9 cellular contexts compared by ENCODE assay signal in genomic region chr11:62552465-62552782, GRCh38. TPM values are rescaled to one million over a fixed set of nuclear protein-coding genes. Genes with fewer than 3 reads are reported as not detected.
DNase-seq lines count a peak whose midpoint lies in the region; ATAC-seq and TF ChIP-seq lines count a peak whose summit lies in the region.
"Had no signal": no experiment of that assay in that cellular context is flagged by ENCODE, and none has a peak within 500 bp of the region (broad histone marks: within the 10 kb centered on the region; RNA-seq: fewer than 3 reads in every experiment).

No MANE protein-coding gene starts in this region.

- 35% methylated on average over 4 of the region's 4 CpGs for WGBS in mesenchymal stem cell

- no peak for TF ChIP-seq CTCF in brain microvascular endothelial cell (IDR thresholded peaks at IDR 0.05; ENCODE audit: low read depth, low read length, missing control alignments)

- no peak overlapping the region for H2BK5ac ChIP-seq in mesenchymal stem cell (ENCODE audit: low read depth, low read length, poor library complexity, severe bottlenecking)

- no peak overlapping the region for H3K23ac ChIP-seq in mesenchymal stem cell (ENCODE audit: low read length in 2 of 2)

- H3K27me3 ChIP-seq in brain microvascular endothelial cell (replicated peaks) (no peaks in the 10 kb centered on the region), mesenchymal stem cell (ENCODE audit: control insufficient read depth in 1 of 2, insufficient read depth in 1 of 2, low read length in 2 of 2) (no peaks in the 10 kb centered on the region)

- H3K9ac ChIP-seq in mesenchymal stem cell (ENCODE audit: low read length): peak overlapping the region; percentile 95

- intact Hi-C loops in left cardiac atrium (cut with DNase I): no loop called here
- intact Hi-C loops in cardiac septum (cut with DNase I): no loop called here

- peak overlapping the region; percentile 31 for H3K4me2 ChIP-seq in mesenchymal stem cell (ENCODE audit: low read length, poor library complexity, severe bottlenecking)

- no peak overlapping the region for H3K14ac ChIP-seq in mesenchymal stem cell (ENCODE audit: low read length in 2 of 2)

- H2BK12ac ChIP-seq in mesenchymal stem cell (ENCODE audit: low read length in 2 of 2): no peak overlapping the region

- H4K8ac ChIP-seq in mesenchymal stem cell (ENCODE audit: low read length): no peak overlapping the region

- H3K4ac ChIP-seq in mesenchymal stem cell (ENCODE audit: low read depth in 1 of 2, low read length in 2 of 2): peak overlapping the region in 1 of 2 experiments; percentile 44

- H3K79me1 ChIP-seq in mesenchymal stem cell (replicated peaks; ENCODE audit: low read length, poor library complexity, severe bottlenecking): peaks cover 13% of the 10 kb centered on the region

- H2BK15ac ChIP-seq in mesenchymal stem cell (ENCODE audit: low read depth, poor library complexity, severe bottlenecking): no peak overlapping the region

- H3K4me3 ChIP-seq in brain microvascular endothelial cell (ENCODE audit: low read depth, low read length) (no peak overlapping the region), mesenchymal stem cell (ENCODE audit: insufficient read depth in 1 of 2, low read depth in 1 of 2, low read length in 2 of 2) (peak overlapping the region in 1 of 2 experiments; percentile 77)

- peak overlapping the region; percentile 61 for H2AK5ac ChIP-seq in mesenchymal stem cell (ENCODE audit: low read length, severe bottlenecking)

- H2BK120ac ChIP-seq in mesenchymal stem cell (ENCODE audit: low read depth, low read length): no peak overlapping the region

- H3K36me3 ChIP-seq in brain microvascular endothelial cell (replicated peaks) (peaks cover 7% of the 10 kb centered on the region), mesenchymal stem cell (ENCODE audit: control insufficient read depth in 1 of 2, insufficient read depth in 2 of 2, low read depth in 1 of 2, low read length in 2 of 2) (peaks cover 3 to 8% of the 10 kb centered on the region in 2 experiments)

- peaks cover 61% of the 10 kb centered on the region for H3K4me1 ChIP-seq in mesenchymal stem cell (ENCODE audit: control insufficient read depth, insufficient read depth, low read depth, low read length)

- no peaks in the 10 kb centered on the region for H3K9me3 ChIP-seq in mesenchymal stem cell (ENCODE audit: control insufficient read depth, low read length)
- H3K9me3 ChIP-seq: neutrophil had no signal

- no peak overlapping the region for H2AFZ ChIP-seq in mesenchymal stem cell (ENCODE audit: low read depth, low read length)

- peak overlapping the region; percentile 86 for H3K27ac ChIP-seq in brain microvascular endothelial cell
- H3K27ac ChIP-seq in mesenchymal stem cell (ENCODE audit: low read length, poor library complexity, severe bottlenecking): peak overlapping the region; percentile 92
- H3K27ac ChIP-seq: neutrophil had no signal

- peak; percentile 24 for DNase-seq in left cardiac atrium
- DNase-seq in cardiac septum (ENCODE audit: low spot score): no peak
- DNase-seq in brain microvascular endothelial cell: no peak
- DNase-seq in mesenchymal stem cell: peak; percentile 76
- DNase-seq in KBM-7: no peak
- no peak for DNase-seq in NCI-H226

- no peak for ATAC-seq in left cardiac atrium
- ATAC-seq in HG02970 (IDR thresholded peaks at IDR 0.05; ENCODE audit: low FRiP score, unreplicated experiment): no peak
- no peak for ATAC-seq in GM21381 (IDR thresholded peaks at IDR 0.05; ENCODE audit: unreplicated experiment)

- no peak overlapping the region for H3K18ac ChIP-seq in mesenchymal stem cell (ENCODE audit: low read depth in 1 of 2, low read length in 2 of 2)

- in situ Hi-C loops in brain microvascular endothelial cell (cut with HindIII; ENCODE audit: low pct_ligation_motif_present, low sequenced_read_pairs) (loop anchor here (25.0 kb wide), 1 partner anchor 165 kb away; no protein-coding TSS in a partner anchor), KBM-7 (cut with MboI; ENCODE audit: low pct_unique_long_range_greater_than_20kb, low sequenced_read_pairs) (no loop called here)

- peak overlapping the region; percentile 18 for H4K91ac ChIP-seq in mesenchymal stem cell (ENCODE audit: low read length)

RNA-seq across cellular contexts. Expression of gene AHNAK, which starts 5.8 kb away (rescaled TPM):
- 100 to 1,000 TPM; 329 to 404 TPM for total RNA-seq in left cardiac atrium
- 485 TPM for total RNA-seq in cardiac septum
- polyA plus RNA-seq in mesenchymal stem cell (2013, experiment 1 of 2): 71.8 TPM
- 65.2 TPM for polyA plus RNA-seq in mesenchymal stem cell (2013, experiment 2 of 2)

RNA-seq across cellular contexts. Expression of gene EEF1G, which starts 21.3 kb away (rescaled TPM):
- 100 to 1,000 TPM; 833 to 894 TPM for total RNA-seq in left cardiac atrium
- 735 TPM for total RNA-seq in cardiac septum
- polyA plus RNA-seq in mesenchymal stem cell (2013, experiment 1 of 2): 1,160 TPM
- 1,130 TPM for polyA plus RNA-seq in mesenchymal stem cell (2013, experiment 2 of 2)

RNA-seq across cellular contexts. Expression of gene TUT1, which starts 38.9 kb away (rescaled TPM):
- total RNA-seq in left cardiac atrium (10 to 100 TPM in 1 of 2 donors, 1 to 10 TPM in 1; 9.6 to 11.5 TPM), cardiac septum (11.7 TPM)
- polyA plus RNA-seq in mesenchymal stem cell (2013, experiment 1 of 2): 6.3 TPM
- polyA plus RNA-seq in mesenchymal stem cell (2013, experiment 2 of 2): 6.5 TPM

RNA-seq across cellular contexts. Expression of gene MTA2, which starts 49.2 kb away (rescaled TPM):
- total RNA-seq in left cardiac atrium: 10 to 100 TPM; 38.1 to 60.6 TPM
- 36.8 TPM for total RNA-seq in cardiac septum
- polyA plus RNA-seq in mesenchymal stem cell (2013, experiment 1 of 2): 50.7 TPM
- 50.7 TPM for polyA plus RNA-seq in mesenchymal stem cell (2013, experiment 2 of 2)

Comparison
In these comparisons a context has a peak if more than half of its experiments do, and no peak if none do; other contexts are left out.
1. DNase-seq: peak in left cardiac atrium (single experiment) and mesenchymal stem cell (single experiment); none in cardiac septum (single experiment), brain microvascular endothelial cell (single experiment), KBM-7 (single experiment) and NCI-H226 (single experiment).